In genomic region chr13:75505966-75506365, GRCh38 we compare ENCODE assay signal across 1 cellular context.
TF ChIP-seq lines count a peak whose summit lies in the region.

No MANE protein-coding gene starts in this region.

TF ChIP-seq in endothelial cell of umbilical vein, 7 proteins besides CTCF, POLR2A, EP300 and RAD21 (continued from another document):
- TF ChIP-seq POLR2AphosphoS5 (IDR thresholded peaks at IDR 0.05; ENCODE audit: insufficient read depth, low read depth, low read length): no peak
- TF ChIP-seq MAX (IDR thresholded peaks at IDR 0.05; ENCODE audit: insufficient read depth, insufficient read length): no peak
- TF ChIP-seq FOS (IDR thresholded peaks at IDR 0.05; ENCODE audit: borderline replicate concordance, insufficient read depth, low read length): no peak
TF ChIP-seq in endothelial cell of umbilical vein: peak in this region for 0.
